ENCODE assay signal across 30 cellular contexts in the genomic region with DNA sequence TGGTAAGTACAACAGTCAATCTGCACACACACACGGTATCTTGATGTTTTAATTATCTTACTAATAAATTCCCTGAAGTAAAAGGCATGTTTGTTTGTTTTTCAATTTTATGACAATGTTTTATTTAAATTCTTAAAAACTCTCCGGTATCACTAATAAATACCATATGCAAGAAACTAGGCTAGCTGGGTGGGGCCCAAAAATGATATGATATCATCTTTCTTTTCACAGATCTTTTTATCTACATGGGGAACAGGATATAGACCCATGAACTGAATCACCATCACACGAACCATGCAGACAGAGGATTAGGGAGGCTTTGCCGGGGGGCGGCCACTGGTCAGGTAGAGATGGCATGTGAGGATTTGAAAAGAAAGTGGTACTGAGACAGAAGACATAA.
"Had no signal": no experiment of that assay in that cellular context is flagged by ENCODE, and none has a peak within 500 bp of the region (broad histone marks: within the 10 kb centered on the region; RNA-seq: fewer than 3 reads in every experiment).

No MANE protein-coding gene starts in this region.

- DNase-seq: activated CD4-positive, alpha-beta T cell treated with anti-CD3 and anti-CD28 coated beads for 36 hours; activated CD4-positive, alpha-beta T cell treated with anti-CD3 and anti-CD28 coated beads, Interleukin-2, amount 10 ng/mL, durations not matched to agents 7 days and 5 days; activated CD4-positive, alpha-beta T cell treated with anti-CD3 and anti-CD28 coated beads, Interleukin-2, amount 50 U/mL, for 48 hours; activated CD8-positive, alpha-beta T cell treated with anti-CD3 and anti-CD28 coated beads, Interleukin-2, amount 10 ng/mL, durations not matched to agents 7 days and 5 days; activated gamma-delta T cell; activated naive CD4-positive, alpha-beta T cell treated with Interleukin-2 at 50 U/mL for 16 hours; activated naive CD8-positive, alpha-beta T cell treated with anti-CD3 and anti-CD28 coated beads, Interleukin-2, amount 10 ng/mL, durations not matched to agents 7 days and 5 days; activated T-cell treated with anti-CD3 and anti-CD28 coated beads, Interleukin-2, amount 50 U/mL, for 24 hours; adrenal gland; body of pancreas; NCI-H1048; NCI-H1105 treated with DMSO at 0.1 percent for 48 hours; NCI-H1436; NCI-H1694; NCI-H1930; NCI-H2081 treated with DMSO at 0.1 percent for 48 hours; NCI-H345; NCI-H524 treated with DMSO at 0.1 percent for 48 hours; Peyer's patch; RPMI8226; SHP77 treated with DMSO at 0.1 percent for 48 hours; SK-N-SH had no signal

- H3K27ac Mint-ChIP-seq: activated CD4-positive, alpha-beta T cell treated with anti-CD3 and anti-CD28 coated beads for 36 hours; activated CD4-positive, alpha-beta T cell treated with anti-CD3 and anti-CD28 coated beads, Interleukin-2, amount 10 ng/mL, durations not matched to agents 7 days and 5 days; activated CD8-positive, alpha-beta T cell treated with anti-CD3 and anti-CD28 coated beads, Interleukin-2, amount 10 ng/mL, durations not matched to agents 7 days and 5 days; activated naive CD4-positive, alpha-beta T cell treated with anti-CD3 and anti-CD28 coated beads, Interleukin-2, amount 50 U/mL, for 24 hours; activated naive CD8-positive, alpha-beta T cell treated with anti-CD3 and anti-CD28 coated beads, Interleukin-2, amount 10 ng/mL, durations not matched to agents 7 days and 5 days; activated T-cell treated with anti-CD3 and anti-CD28 coated beads, Interleukin-2, amount 50 U/mL, for 24 hours; activated T-helper 2 cell treated with anti-CD3 and anti-CD28 coated beads, Interferon-gamma antibody, Interleukin-2, Interleukin-4, amounts not matched to agents 10 μg/mL and 5 μg/mL and 100 μg/mL, durations not matched to agents 14 hours and 24 hours and 36 hours; T-helper 1 cell treated with Interleukin-12 subunit alpha and Interleukin-12 subunit beta and Interleukin-4 antibody, amounts not matched to agents 30 μg/mL and 1 μg/mL, for 36 hours; T-helper 2 cell treated with Interferon-gamma antibody and Interleukin-4, amounts not matched to agents 5 μg/mL and 100 μg/mL, for 36 hours; WTC11 had no signal

- H3K36me3 Mint-ChIP-seq: activated naive CD4-positive, alpha-beta T cell treated with anti-CD3 and anti-CD28 coated beads, Interleukin-2, amount 50 U/mL, for 24 hours; WTC11 had no signal

- H3K4me3 ChIP-seq: adrenal gland, body of pancreas, breast epithelium, Peyer's patch, SJSA1 had no signal

- H3K9me3 ChIP-seq: adrenal gland, body of pancreas, breast epithelium, Peyer's patch, SJSA1, SK-N-SH had no signal

- H3K4me3 Mint-ChIP-seq: activated CD4-positive, alpha-beta T cell treated with anti-CD3 and anti-CD28 coated beads for 36 hours; activated CD4-positive, alpha-beta T cell treated with anti-CD3 and anti-CD28 coated beads, Interleukin-2, amount 10 ng/mL, durations not matched to agents 7 days and 5 days; activated CD8-positive, alpha-beta T cell treated with anti-CD3 and anti-CD28 coated beads, Interleukin-2, amount 10 ng/mL, durations not matched to agents 7 days and 5 days; activated naive CD4-positive, alpha-beta T cell treated with anti-CD3 and anti-CD28 coated beads, Interleukin-2, amount 50 U/mL, for 24 hours; activated naive CD8-positive, alpha-beta T cell treated with anti-CD3 and anti-CD28 coated beads, Interleukin-2, amount 10 ng/mL, durations not matched to agents 7 days and 5 days; activated T-cell treated with anti-CD3 and anti-CD28 coated beads, Interleukin-2, amount 50 U/mL, for 24 hours; T-helper 1 cell treated with Interleukin-12 subunit alpha and Interleukin-12 subunit beta and Interleukin-4 antibody, amounts not matched to agents 30 μg/mL and 1 μg/mL, for 36 hours; T-helper 2 cell treated with Interferon-gamma antibody and Interleukin-4, amounts not matched to agents 5 μg/mL and 100 μg/mL, for 36 hours; WTC11 had no signal

- ATAC-seq: activated CD4-positive, alpha-beta T cell treated with anti-CD3 and anti-CD28 coated beads for 36 hours; activated CD4-positive, CD25-positive, alpha-beta regulatory T cell treated with anti-CD3 and anti-CD28 coated beads, Interleukin-2, amount 50 U/mL, for 24 hours; activated CD8-positive, alpha-beta T cell treated with anti-CD3 and anti-CD28 coated beads, Interleukin-2, amount 10 ng/mL, durations not matched to agents 7 days and 5 days; body of pancreas; WTC11 had no signal

- H3K27me3 ChIP-seq: adrenal gland, body of pancreas, breast epithelium, Peyer's patch, SJSA1 had no signal

- H3K27me3 Mint-ChIP-seq: activated naive CD4-positive, alpha-beta T cell treated with anti-CD3 and anti-CD28 coated beads, Interleukin-2, amount 50 U/mL, for 24 hours; activated T-cell treated with anti-CD3 and anti-CD28 coated beads, Interleukin-2, amount 50 U/mL, for 24 hours had no signal

- H3K4me1 Mint-ChIP-seq: activated CD4-positive, alpha-beta T cell treated with anti-CD3 and anti-CD28 coated beads for 36 hours; activated CD4-positive, alpha-beta T cell treated with anti-CD3 and anti-CD28 coated beads, Interleukin-2, amount 10 ng/mL, durations not matched to agents 7 days and 5 days; activated naive CD4-positive, alpha-beta T cell treated with anti-CD3 and anti-CD28 coated beads, Interleukin-2, amount 50 U/mL, for 24 hours; activated naive CD8-positive, alpha-beta T cell treated with anti-CD3 and anti-CD28 coated beads, Interleukin-2, amount 10 ng/mL, durations not matched to agents 7 days and 5 days had no signal

- H3K9me3 Mint-ChIP-seq: activated CD4-positive, alpha-beta T cell treated with anti-CD3 and anti-CD28 coated beads, Interleukin-2, amount 10 ng/mL, durations not matched to agents 7 days and 5 days; activated naive CD4-positive, alpha-beta T cell treated with anti-CD3 and anti-CD28 coated beads, Interleukin-2, amount 50 U/mL, for 24 hours; activated T-cell treated with anti-CD3 and anti-CD28 coated beads, Interleukin-2, amount 50 U/mL, for 24 hours; activated T-helper 2 cell treated with anti-CD3 and anti-CD28 coated beads, Interferon-gamma antibody, Interleukin-2, Interleukin-4, amounts not matched to agents 10 μg/mL and 5 μg/mL and 100 μg/mL, durations not matched to agents 14 hours and 24 hours and 36 hours; T-helper 1 cell treated with Interleukin-12 subunit alpha and Interleukin-12 subunit beta and Interleukin-4 antibody, amounts not matched to agents 30 μg/mL and 1 μg/mL, for 36 hours; T-helper 2 cell treated with Interferon-gamma antibody and Interleukin-4, amounts not matched to agents 5 μg/mL and 100 μg/mL, for 36 hours had no signal

- H3K36me3 ChIP-seq: adrenal gland, breast epithelium, Peyer's patch, SJSA1 had no signal
